1 cellular context compared by ENCODE assay signal in genomic region chr20:44404204-44405181, GRCh38.
TF ChIP-seq lines count a peak whose summit lies in the region.

No MANE protein-coding gene starts in this region.

TF ChIP-seq in liver, 16 proteins besides CTCF, POLR2A, EP300 and RAD21 (continued from another document):
- TF ChIP-seq ATF3 (IDR thresholded peaks at IDR 0.05) (no peak), NR2F2 (IDR thresholded peaks at IDR 0.05) (no peak), REST (IDR thresholded peaks at IDR 0.05) (no peak), HNF4G (IDR thresholded peaks at IDR 0.05) (no peak), RXRA (IDR thresholded peaks at IDR 0.05) (no peak)
